ENCODE assay signal across 12 cellular contexts in the genomic region with DNA sequence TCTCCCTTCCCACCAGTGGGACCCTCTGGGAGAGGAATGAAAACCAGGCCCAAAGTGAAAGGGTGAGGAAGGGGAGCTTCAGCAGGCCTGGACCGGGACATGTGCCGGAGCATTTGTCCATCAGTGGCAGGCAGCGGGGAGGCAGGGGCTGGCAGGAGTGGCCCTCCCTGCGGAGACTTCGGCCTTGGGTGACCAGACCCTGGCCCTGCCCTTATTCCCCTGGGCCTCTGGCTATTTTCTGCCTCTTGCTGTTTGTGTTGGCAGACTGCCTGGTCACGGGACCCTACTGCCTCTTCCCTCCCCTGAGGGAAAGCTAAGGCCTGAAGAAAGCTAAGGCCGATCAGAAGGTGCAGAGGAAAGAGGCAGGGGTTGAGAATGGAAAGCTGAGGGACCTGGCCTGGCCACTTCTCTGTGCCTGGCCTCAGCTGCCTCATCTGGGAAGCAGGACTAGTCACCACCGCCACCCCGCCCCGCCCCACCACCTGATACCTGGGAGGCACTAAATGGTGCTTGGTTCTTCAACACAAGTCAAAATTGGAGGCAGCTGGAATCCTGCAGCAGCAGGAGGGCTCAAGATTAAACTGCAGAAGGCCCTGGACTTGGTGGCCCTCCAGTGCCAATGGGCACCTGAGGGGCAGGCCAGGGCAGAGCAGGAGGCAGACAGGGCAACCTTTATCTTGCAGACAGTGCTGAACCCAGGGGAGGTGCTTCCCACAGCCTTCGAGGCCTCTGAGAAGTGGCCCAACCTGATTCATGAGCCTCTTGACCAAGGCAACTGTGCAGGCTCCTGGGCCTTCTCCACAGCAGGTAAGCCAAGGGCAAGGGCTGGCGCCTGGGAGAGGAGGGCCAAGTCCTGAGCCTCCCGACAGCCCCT. TPM values are rescaled to one million over a fixed set of nuclear protein-coding genes. Genes with fewer than 3 reads are reported as not detected.
A peak's percentile ranks its signal among the peaks of the same experiment; 100 is the strongest.
DNase-seq lines count a peak whose midpoint lies in the region; ATAC-seq, FAIRE-seq and TF ChIP-seq lines count a peak whose summit lies in the region.
"Had no signal": no experiment of that assay in that cellular context is flagged by ENCODE, and none has a peak within 500 bp of the region (broad histone marks: within the 10 kb centered on the region; RNA-seq: fewer than 3 reads in every experiment).

No MANE protein-coding gene starts in this region.

- H3K4me1 ChIP-seq in K562 (replicated peaks in 1 of 2; ENCODE audit: control insufficient read depth in 2 of 2, insufficient read depth in 2 of 2, low read length in 2 of 2): peaks cover 0 to 23% of the 10 kb centered on the region in 2 experiments; a peak in 2 of 5 replicates
- H3K4me1 ChIP-seq in suprapubic skin: peaks cover 42% of the 10 kb centered on the region

- in situ Hi-C loops in K562 (cut with MboI): no loop called here

- H2AFZ ChIP-seq in K562 (ENCODE audit: low read depth, low read length): no peak overlapping the region

- H3K4me3 ChIP-seq in K562: no peak overlapping the region
- H3K4me3 ChIP-seq in suprapubic skin: peak overlapping the region; percentile 8

- peaks cover 14% of the 10 kb centered on the region for H4K20me1 ChIP-seq in K562 (replicated peaks; ENCODE audit: control insufficient read depth, insufficient read depth, low read length)

- no peak overlapping the region for H3K27ac Mint-ChIP-seq in CD14-positive monocyte
- H3K27ac Mint-ChIP-seq: brain; stimulated activated naive CD8-positive, alpha-beta T cell treated with anti-CD3 and anti-CD28 coated beads, Interleukin-15, Interleukin-2, amounts not matched to agents 100 ng/mL and 50 ng/mL, for 24 hours had no signal

- no peaks in the 10 kb centered on the region for H3K36me3 ChIP-seq in K562 (ENCODE audit: control insufficient read depth, insufficient read depth, low read length)
- no peaks in the 10 kb centered on the region for H3K36me3 ChIP-seq in suprapubic skin

- H3K9ac ChIP-seq in K562 (ENCODE audit: insufficient read depth in 1 of 2, low read depth in 2 of 2, low read length in 2 of 2): no peak overlapping the region

- CTCF ChIA-PET in K562 (lab: Yijun Ruan, JAX; ENCODE audit: low intra/inter-chr PET ratio): no interaction called here

- TF ChIP-seq EP300 in K562 (IDR thresholded peaks at IDR 0.05; ENCODE audit: low read length): no peak
- no peak for TF ChIP-seq EP300 in suprapubic skin (IDR thresholded peaks at IDR 0.05)

- POLR2A ChIA-PET in K562 (lab: Yijun Ruan, JAX): interaction anchor here (0.6 kb wide), 1 partner anchor 1253 kb away, joined by 3 read pairs; no protein-coding TSS in a partner anchor

- no peak for TF ChIP-seq CTCF in K562 (IDR thresholded peaks at IDR 0.05 in 2 of 3, conservative IDR thresholded peaks at IDR 0.05 in 1 of 3; ENCODE audit: insufficient read depth in 2 of 3, low read depth in 1 of 3, low read length in 3 of 3)
- TF ChIP-seq CTCF in suprapubic skin (IDR thresholded peaks at IDR 0.05): no peak
- TF ChIP-seq CTCF in CD14-positive monocyte (IDR thresholded peaks at IDR 0.05): no peak

- H3K9me3 ChIP-seq in K562 (replicated peaks; ENCODE audit: control insufficient read depth, insufficient read depth, low read depth, low read length): no peaks in the 10 kb centered on the region
- no peaks in the 10 kb centered on the region for H3K9me3 ChIP-seq in suprapubic skin

- TF ChIP-seq POLR2A in K562 (conservative IDR thresholded peaks at IDR 0.05) (no peak), suprapubic skin (IDR thresholded peaks at IDR 0.05) (no peak)

- no peak for TF ChIP-seq RAD21 in K562 (CRISPR knock-in tag; conservative IDR thresholded peaks at IDR 0.05 in 1 of 2, IDR thresholded peaks at IDR 0.05 in 1 of 2)

- FAIRE-seq in K562 (lab: Jason Lieb, UNC): no peak

- no TSS peak for BruUV-seq in K562 (replicated peaks; lab: Mats Ljungman, UMichigan)

- H3K27me3 ChIP-seq in K562 (ENCODE audit: control insufficient read depth in 2 of 2, insufficient read depth in 2 of 2, low read length in 2 of 2): peaks cover 46 to 87% of the 10 kb centered on the region in 2 experiments
- peaks cover 4% of the 10 kb centered on the region for H3K27me3 ChIP-seq in suprapubic skin

- H3K9me1 ChIP-seq in K562 (ENCODE audit: control insufficient read depth, insufficient read depth, low read length): no peaks in the 10 kb centered on the region

- H3K36me3 Mint-ChIP-seq in CD14-positive monocyte: no peaks in the 10 kb centered on the region
- H3K36me3 Mint-ChIP-seq: brain had no signal

- no peak; the same call in 2 of the 3 replicates for ATAC-seq in K562

- H3K4me3 Mint-ChIP-seq in CD14-positive monocyte: no peak overlapping the region
- H3K4me3 Mint-ChIP-seq: brain; stimulated activated naive CD8-positive, alpha-beta T cell treated with anti-CD3 and anti-CD28 coated beads, Interleukin-15, Interleukin-2, amounts not matched to agents 100 ng/mL and 50 ng/mL, for 24 hours had no signal

- H3K27ac ChIP-seq in K562 (ENCODE audit: extremely low read depth, low read depth, low read length) (no peak overlapping the region), suprapubic skin (peak overlapping the region; percentile 12)

- no peak overlapping the region for H3K4me2 ChIP-seq in K562 (ENCODE audit: insufficient read depth, low read length)

- H3K4me1 Mint-ChIP-seq in CD14-positive monocyte: peaks cover 7% of the 10 kb centered on the region

- peak; percentile 88 for DNase-seq in M059J (ENCODE audit: low read depth)
- peak in 1 of 4 experiments; percentile 11 for DNase-seq in K562 (ENCODE audit: extremely low read depth in 1 of 4, low spot score in 3 of 4)
- peak; percentile 12 for DNase-seq in kidney glomerular epithelial cell (lab: John Stamatoyannopoulos, UW)
- no peak for DNase-seq in suprapubic skin (ENCODE audit: low spot score in 2 of 2)
- no peak for DNase-seq in H4 (ENCODE audit: low spot score)
- DNase-seq in CD14-positive monocyte (ENCODE audit: low spot score): no peak
- DNase-seq in amniotic stem cell (lab: John Stamatoyannopoulos, UW): no peak
- DNase-seq in NCI-H226: no peak

- peaks cover 11 to 19% (median 12%) of the 10 kb centered on the region in 3 donors for H3K27me3 Mint-ChIP-seq in CD14-positive monocyte (ENCODE audit: low read depth in 3 of 3)

- intact Hi-C loops in K562 (cut with micrococcal nuclease): no loop called here
- intact Hi-C loops in CD14-positive monocyte (cut with micrococcal nuclease): no loop called here

- no peaks in the 10 kb centered on the region for H3K79me2 ChIP-seq in K562 (ENCODE audit: control insufficient read depth, insufficient read depth, low read length)

- peaks cover 0 to 2% (median 0%) of the 10 kb centered on the region in 7 donors for H3K9me3 Mint-ChIP-seq in CD14-positive monocyte
- H3K9me3 Mint-ChIP-seq: stimulated activated naive CD8-positive, alpha-beta T cell treated with anti-CD3 and anti-CD28 coated beads, Interleukin-15, Interleukin-2, amounts not matched to agents 100 ng/mL and 50 ng/mL, for 24 hours had no signal

- 5% methylated on average over 13 of the region's 13 CpGs for WGBS in K562 (ENCODE audit: insufficient coverage, low coverage, missing lambda C conversion rate)
- 68% methylated on average over 10 of the region's 13 CpGs for WGBS in suprapubic skin

TF ChIP-seq in K562, 482 proteins besides CTCF, POLR2A, EP300 and RAD21 (continues in another document):
- TF ChIP-seq NFIC (IDR thresholded peaks at IDR 0.05) (peak; percentile 47), BHLHE40 (IDR thresholded peaks at IDR 0.05; ENCODE audit: low read length) (peak; percentile 77)

RNA-seq across cellular contexts. Expression of a gene that starts 7.9 kb away (rescaled TPM):
- 15.3 and 26.1 TPM in 2 replicates for total RNA-seq in M059J (2014; rRNA removed; shearing (Covaris generic))
- total RNA-seq in K562 (2011; cell fraction: chromatin; rRNA removed; ENCODE audit: low replicate concordance): 1.2 and 2.6 TPM in 2 replicates
- total RNA-seq in K562 (2011; cell fraction: nucleolus; rRNA removed): 2.2 and 2.4 TPM in 2 replicates
- total RNA-seq in K562 (2011; cell fraction: nucleoplasm; rRNA removed): 0.81 and 1.8 TPM in 2 replicates
- total RNA-seq in K562 (2014; rRNA removed): 0.05 and 0.53 TPM in 2 replicates
- 0.07 TPM in 1 of 2 replicates, not detected in the other for total RNA-seq in K562 (2014; rRNA removed; fragmentation: Illumina TruSeq; extraction: Trizol)
- not detected in 2 replicates for total RNA-seq in K562 (2015; rRNA removed; fragmentation: Illumina TruSeq; extraction: Trizol)
- total RNA-seq in K562 (2021): 0.27 and 0.67 TPM in 2 replicates
- 0.35 and 1.2 TPM in 2 replicates for polyA plus RNA-seq in K562 (2011; rRNA removed)
- 0.78 and 3.1 TPM in 2 replicates for polyA plus RNA-seq in K562 (2011; cell fraction: cytosol; rRNA removed)
- 1.3 and 5.8 TPM in 2 replicates for polyA plus RNA-seq in K562 (2011; cell fraction: nucleus; rRNA removed)
- polyA plus RNA-seq in K562 (2012): 0.22 and 0.26 TPM in 2 replicates
- 0.14 TPM in 1 of 2 replicates, not detected in the other for polyA plus RNA-seq in K562 (2014; fragmentation: Illumina TruSeq; extraction: Trizol)
- not detected for polyA plus RNA-seq in K562 (2014; fragmentation: Nextera tagmentation; extraction: Ambion mirVana)
- 0.04 and 0.16 TPM in 2 replicates for polyA plus RNA-seq in K562 (2014; rRNA removed)
- polyA minus RNA-seq in K562 (2011; rRNA and poly(A)+ RNA removed): 1.1 TPM in 1 of 2 replicates, not detected in the other
- polyA minus RNA-seq in K562 (2011; cell fraction: cytosol; rRNA and poly(A)+ RNA removed): 1.1 and 2.3 TPM in 2 replicates
- 0.56 and 1.6 TPM in 2 replicates for polyA minus RNA-seq in K562 (2011; cell fraction: nucleus; rRNA and poly(A)+ RNA removed)
- total RNA-seq in suprapubic skin: 10 to 100 TPM; 40.1 to 78.5 (median 64.0) TPM
- 0.23 and 0.90 TPM in 2 replicates for total RNA-seq in H4 (2014; rRNA removed; shearing (Covaris generic))
- polyA plus RNA-seq in CD14-positive monocyte: not detected
- total RNA-seq: T-helper 1 cell treated with Interleukin-12 subunit alpha and Interleukin-12 subunit beta and Interleukin-4 antibody, amounts not matched to agents 30 ng/mL and 1 ng/mL, for 36 hours had no signal
- polyA plus RNA-seq: neural cell had no signal

RNA-seq across cellular contexts. Expression of a gene that starts 33.3 kb away (rescaled TPM):
- not detected in 2 replicates for total RNA-seq in M059J (2014; rRNA removed; shearing (Covaris generic))
- total RNA-seq in K562 (2011; cell fraction: chromatin; rRNA removed; ENCODE audit: low replicate concordance): not detected in 2 replicates
- total RNA-seq in K562 (2011; cell fraction: nucleolus; rRNA removed): not detected in 2 replicates
- not detected in 2 replicates for total RNA-seq in K562 (2011; cell fraction: nucleoplasm; rRNA removed)
- not detected in 2 replicates for total RNA-seq in K562 (2014; rRNA removed)
- total RNA-seq in K562 (2014; rRNA removed; fragmentation: Illumina TruSeq; extraction: Trizol): not detected in 2 replicates
- not detected in 2 replicates for total RNA-seq in K562 (2015; rRNA removed; fragmentation: Illumina TruSeq; extraction: Trizol)
- total RNA-seq in K562 (2021): not detected in 2 replicates
- polyA plus RNA-seq in K562 (2011; rRNA removed): not detected in 2 replicates
- not detected in 2 replicates for polyA plus RNA-seq in K562 (2011; cell fraction: cytosol; rRNA removed)
- polyA plus RNA-seq in K562 (2011; cell fraction: nucleus; rRNA removed): not detected in 2 replicates
- not detected in 2 replicates for polyA plus RNA-seq in K562 (2012)
- not detected in 2 replicates for polyA plus RNA-seq in K562 (2014; fragmentation: Illumina TruSeq; extraction: Trizol)
- not detected for polyA plus RNA-seq in K562 (2014; fragmentation: Nextera tagmentation; extraction: Ambion mirVana)
- not detected in 2 replicates for polyA plus RNA-seq in K562 (2014; rRNA removed)
- not detected in 2 replicates for polyA minus RNA-seq in K562 (2011; rRNA and poly(A)+ RNA removed)
- not detected in 2 replicates for polyA minus RNA-seq in K562 (2011; cell fraction: cytosol; rRNA and poly(A)+ RNA removed)
- polyA minus RNA-seq in K562 (2011; cell fraction: nucleus; rRNA and poly(A)+ RNA removed): not detected in 2 replicates
- total RNA-seq in suprapubic skin: not detected
- total RNA-seq in H4 (2014; rRNA removed; shearing (Covaris generic)): not detected in 2 replicates
- not detected for polyA plus RNA-seq in CD14-positive monocyte
- total RNA-seq: T-helper 1 cell treated with Interleukin-12 subunit alpha and Interleukin-12 subunit beta and Interleukin-4 antibody, amounts not matched to agents 30 ng/mL and 1 ng/mL, for 36 hours had no signal

Comparison
In these comparisons a context has a peak if more than half of its experiments do, and no peak if none do; other contexts are left out.
1. DNase-seq: peak in M059J (single experiment) and kidney glomerular epithelial cell (single experiment); none in suprapubic skin (0 of 2), H4 (single experiment), CD14-positive monocyte (single experiment), amniotic stem cell (single experiment) and NCI-H226 (single experiment).